Comparison of ENCODE assay signal across 10 cellular contexts in the genomic region with DNA sequence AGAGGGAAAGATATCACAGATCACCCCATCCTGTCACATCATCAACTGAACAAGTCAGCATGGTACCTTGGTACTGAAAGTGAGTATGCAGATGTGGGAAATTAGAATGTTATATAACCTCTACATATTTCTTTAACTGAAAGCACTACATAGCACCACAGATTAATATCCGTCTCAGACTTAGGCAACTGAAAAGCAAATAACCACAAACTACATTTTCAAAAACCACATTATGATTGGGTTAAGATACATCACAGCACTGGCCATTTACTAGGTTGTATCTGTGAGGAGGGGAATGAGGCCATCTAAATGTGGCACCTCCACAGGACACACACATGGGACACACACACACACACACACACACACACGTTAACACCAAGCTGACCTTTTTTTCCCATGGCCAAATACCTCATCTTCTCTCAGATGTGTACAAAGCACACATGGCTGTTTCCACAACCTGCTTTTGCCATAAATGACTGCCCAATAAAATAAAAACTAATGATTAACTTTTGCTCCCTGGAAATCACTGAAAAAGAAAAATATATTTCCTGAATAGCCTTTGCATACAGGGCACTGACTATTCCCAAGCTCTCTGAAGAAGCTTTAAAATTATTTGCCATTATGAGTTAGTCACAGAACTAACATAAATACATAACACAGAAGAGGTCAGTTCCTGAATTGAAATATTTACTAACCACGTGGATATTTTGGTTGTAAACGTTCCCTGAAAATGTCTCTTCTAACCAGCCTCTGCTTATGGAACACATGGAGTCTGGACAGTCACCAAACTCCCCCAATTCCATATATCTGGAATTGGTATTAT.
A peak's percentile ranks its signal among the peaks of the same experiment; 100 is the strongest.
DNase-seq lines count a peak whose midpoint lies in the region; ATAC-seq and FAIRE-seq lines count a peak whose summit lies in the region.
"Had no signal": no experiment of that assay in that cellular context is flagged by ENCODE, and none has a peak within 500 bp of the region (broad histone marks: within the 10 kb centered on the region; RNA-seq: fewer than 3 reads in every experiment).

No MANE protein-coding gene starts in this region.

- no peaks in the 10 kb centered on the region for H3K9me3 ChIP-seq in small intestine (ENCODE audit: control insufficient read depth, low read depth)

- H3K4me3 Mint-ChIP-seq in T-helper 1 cell treated with Interleukin-12 subunit alpha and Interleukin-12 subunit beta and Interleukin-4 antibody, amounts not matched to agents 30 μg/mL and 1 μg/mL, for 36 hours = no peak overlapping the region

- peak overlapping the region; percentile 17 for H3K27ac Mint-ChIP-seq in T-helper 1 cell treated with Interleukin-12 subunit alpha and Interleukin-12 subunit beta and Interleukin-4 antibody, amounts not matched to agents 30 μg/mL and 1 μg/mL, for 36 hours
- H3K27ac Mint-ChIP-seq in activated naive CD4-positive, alpha-beta T cell treated with anti-CD3 and anti-CD28 coated beads, Interleukin-2, amount 50 U/mL, for 72 hours = peak overlapping the region in 1 of 2 donors; percentile 31

- no peak overlapping the region for H3K4me3 ChIP-seq in small intestine (ENCODE audit: low read depth in 1 of 2, low read length in 2 of 2)
- H3K4me3 ChIP-seq: smooth muscle cell had no signal

- FAIRE-seq in small intestine (lab: Jason Lieb, UNC) = no peak

- DNase-seq in small intestine (peak; percentile 18), NCI-H2029 treated with DMSO at 0.1 percent for 48 hours (lab: John Stamatoyannopoulos, UW) (no peak)
- DNase-seq in activated naive CD4-positive, alpha-beta T cell treated with anti-CD3 and anti-CD28 coated beads, Interleukin-2, amount 50 U/mL, for 72 hours (ENCODE audit: low spot score in 2 of 2) = no peak
- no peak for DNase-seq in effector CD4-positive, alpha-beta T cell
- DNase-seq: amygdala, EL had no signal

- peak overlapping the region in 1 of 2 donors; percentile 14 for H3K27ac ChIP-seq in small intestine (ENCODE audit: low read depth in 1 of 2, low read length in 1 of 2)

- peaks cover 3 to 4% of the 10 kb centered on the region in 2 donors for H3K36me3 ChIP-seq in small intestine (ENCODE audit: control insufficient read depth in 2 of 2, insufficient read depth in 2 of 2, low read length in 2 of 2)

- H3K4me1 ChIP-seq in small intestine (ENCODE audit: control insufficient read depth in 2 of 2, insufficient read depth in 1 of 2, low read depth in 1 of 2, low read length in 1 of 2) = peaks cover 0 to 2% of the 10 kb centered on the region in 2 donors

- ATAC-seq in GM19397 (IDR thresholded peaks at IDR 0.05; ENCODE audit: unreplicated experiment) (peak; percentile 46), HG02938 (IDR thresholded peaks at IDR 0.05; ENCODE audit: unreplicated experiment) (peak; percentile 80)
- ATAC-seq in activated naive CD4-positive, alpha-beta T cell treated with anti-CD3 and anti-CD28 coated beads, Interleukin-2, amount 50 U/mL, for 72 hours = no peak

- no peaks in the 10 kb centered on the region for H3K27me3 Mint-ChIP-seq in T-helper 1 cell treated with Interleukin-12 subunit alpha and Interleukin-12 subunit beta and Interleukin-4 antibody, amounts not matched to agents 30 μg/mL and 1 μg/mL, for 36 hours (ENCODE audit: low read depth)

- peaks cover 32% of the 10 kb centered on the region for H3K4me1 Mint-ChIP-seq in T-helper 1 cell treated with Interleukin-12 subunit alpha and Interleukin-12 subunit beta and Interleukin-4 antibody, amounts not matched to agents 30 μg/mL and 1 μg/mL, for 36 hours (ENCODE audit: low read depth)

- peaks cover 22% of the 10 kb centered on the region for H3K36me3 Mint-ChIP-seq in T-helper 1 cell treated with Interleukin-12 subunit alpha and Interleukin-12 subunit beta and Interleukin-4 antibody, amounts not matched to agents 30 μg/mL and 1 μg/mL, for 36 hours (ENCODE audit: low read depth)
- H3K36me3 Mint-ChIP-seq in activated naive CD4-positive, alpha-beta T cell treated with anti-CD3 and anti-CD28 coated beads, Interleukin-2, amount 50 U/mL, for 72 hours = peaks cover 8 to 16% of the 10 kb centered on the region in 2 donors

- no peaks in the 10 kb centered on the region for H3K27me3 ChIP-seq in small intestine (ENCODE audit: control insufficient read depth in 2 of 2, insufficient read depth in 2 of 2, low read length in 2 of 2)

- H3K9me3 Mint-ChIP-seq in T-helper 1 cell treated with Interleukin-12 subunit alpha and Interleukin-12 subunit beta and Interleukin-4 antibody, amounts not matched to agents 30 μg/mL and 1 μg/mL, for 36 hours = no peaks in the 10 kb centered on the region
- H3K9me3 Mint-ChIP-seq in activated naive CD4-positive, alpha-beta T cell treated with anti-CD3 and anti-CD28 coated beads, Interleukin-2, amount 50 U/mL, for 72 hours = no peaks in the 10 kb centered on the region

- WGBS in small intestine, 3 donors = 11 to 54% (median 20%) methylated on average over 4 of the region's 4 CpGs

Comparison
In these comparisons a context has a peak if more than half of its experiments do, and no peak if none do; other contexts are left out.
1. ATAC-seq: peak in GM19397 (single experiment) and HG02938 (single experiment); none in activated naive CD4-positive, alpha-beta T cell treated with anti-CD3 and anti-CD28 coated beads, Interleukin-2, amount 50 U/mL, for 72 hours (0 of 2).